In genomic region chr2:46521215-46521683, GRCh38 we compare ENCODE assay signal across 12 cellular contexts. TPM values are rescaled to one million over a fixed set of nuclear protein-coding genes. Genes with fewer than 3 reads are reported as not detected.
A peak's percentile ranks its signal among the peaks of the same experiment; 100 is the strongest.
DNase-seq lines count a peak whose midpoint lies in the region; ATAC-seq and TF ChIP-seq lines count a peak whose summit lies in the region.
"Had no signal": no experiment of that assay in that cellular context is flagged by ENCODE, and none has a peak within 500 bp of the region (broad histone marks: within the 10 kb centered on the region; RNA-seq: fewer than 3 reads in every experiment).

No MANE protein-coding gene starts in this region.

- H3K4me1 ChIP-seq in esophagus squamous epithelium: peaks cover 0 to 22% (median 3%) of the 10 kb centered on the region in 3 donors

- no peak for TF ChIP-seq POLR2A in esophagus squamous epithelium (IDR thresholded peaks at IDR 0.05)

- no peak overlapping the region for H3K4me3 ChIP-seq in esophagus squamous epithelium

- no peaks in the 10 kb centered on the region for H3K27me3 ChIP-seq in esophagus squamous epithelium

- intact Hi-C loops in esophagus squamous epithelium (cut with DNase I): no loop called here

- 0 to 18% methylated on average over 1 of the region's 2 CpGs for WGBS in esophagus squamous epithelium, 2 donors

- DNase-seq in AG09319 (ENCODE audit: extremely low read depth, low read depth) (peak; percentile 88), MV-4-11 (lab: John Stamatoyannopoulos, UW) (peak; percentile 67), esophagus squamous epithelium (lab: John Stamatoyannopoulos, UW) (no peak), omental fat pad (ENCODE audit: low spot score) (peak; percentile 51), GM13976 (ENCODE audit: low spot score) (no peak), NOMO-1 (lab: John Stamatoyannopoulos, UW; ENCODE audit: unreplicated experiment in 2 of 2) (no peak)
- no peak for DNase-seq in stimulated activated CD4-positive, alpha-beta T cell treated with anti-CD3 and anti-CD28 coated beads, Interleukin-1b, Interleukin-23, amount 100 ng/mL, for 48 hours
- no peak for DNase-seq in stimulated activated CD4-positive, alpha-beta T cell treated with anti-CD3 and anti-CD28 coated beads, Interleukin-15, amount 100 ng/mL, for 24 hours
- DNase-seq: CD4-positive, CD25-positive, alpha-beta regulatory T cell; endodermal cell had no signal

- H3K36me3 ChIP-seq in esophagus squamous epithelium: no peaks in the 10 kb centered on the region

- TF ChIP-seq CTCF in AG09319 (IDR thresholded peaks at IDR 0.05; ENCODE audit: low read depth, low read length) (no peak), esophagus squamous epithelium (IDR thresholded peaks at IDR 0.05) (no peak), omental fat pad (IDR thresholded peaks at IDR 0.05) (no peak), GM13976 (IDR thresholded peaks at IDR 0.05; ENCODE audit: borderline replicate concordance, control extremely low read depth, extremely low read depth, insufficient read depth, missing control alignments) (no peak)

- H3K27ac ChIP-seq in esophagus squamous epithelium: peak overlapping the region in 3 of 4 donors; percentile 41 to 56 (median 48)

- in situ Hi-C loops in GM13976 (cut with MboI; ENCODE audit: low sequenced_read_pairs, unreplicated experiment): no loop called here

- no peaks in the 10 kb centered on the region for H3K9me3 ChIP-seq in esophagus squamous epithelium

- ATAC-seq in omental fat pad (ENCODE audit: low FRiP score): peak; percentile 83
- ATAC-seq: Panc1 had no signal

RNA-seq across cellular contexts. Expression of gene RHOQ, which starts 21.0 kb away (rescaled TPM):
- total RNA-seq in esophagus squamous epithelium: 10 to 100 TPM in 3 of 4 donors, 1 to 10 TPM in 1; 5.3 to 49.6 (median 18.7) TPM
- total RNA-seq in omental fat pad: 100 to 1,000 TPM; 154 to 310 (median 195) TPM

RNA-seq across cellular contexts. Expression of gene ATP6V1E2, which starts 21.1 kb away (rescaled TPM):
- total RNA-seq in esophagus squamous epithelium: 1 to 10 TPM; 1.3 to 6.1 (median 3.0) TPM
- total RNA-seq in omental fat pad: 1 to 10 TPM; 4.2 to 5.7 (median 5.3) TPM

RNA-seq across cellular contexts. Expression of gene TMEM247, which starts 41.9 kb away (rescaled TPM):
- total RNA-seq in esophagus squamous epithelium: not detected
- not detected for total RNA-seq in omental fat pad
- total RNA-seq: CD4-positive, CD25-positive, alpha-beta regulatory T cell; endodermal cell; mononuclear cell had no signal

Comparison
In these comparisons a context has a peak if more than half of its experiments do, and no peak if none do; other contexts are left out.
1. DNase-seq: peak in AG09319 (single experiment), MV-4-11 (single experiment) and omental fat pad (single experiment); none in esophagus squamous epithelium (single experiment), GM13976 (single experiment), stimulated activated CD4-positive, alpha-beta T cell treated with anti-CD3 and anti-CD28 coated beads, Interleukin-1b, Interleukin-23, amount 100 ng/mL, for 48 hours (single experiment), stimulated activated CD4-positive, alpha-beta T cell treated with anti-CD3 and anti-CD28 coated beads, Interleukin-15, amount 100 ng/mL, for 24 hours (single experiment) and NOMO-1 (0 of 2).